ENCODE assay signal across 1 cellular context in the genomic region with DNA sequence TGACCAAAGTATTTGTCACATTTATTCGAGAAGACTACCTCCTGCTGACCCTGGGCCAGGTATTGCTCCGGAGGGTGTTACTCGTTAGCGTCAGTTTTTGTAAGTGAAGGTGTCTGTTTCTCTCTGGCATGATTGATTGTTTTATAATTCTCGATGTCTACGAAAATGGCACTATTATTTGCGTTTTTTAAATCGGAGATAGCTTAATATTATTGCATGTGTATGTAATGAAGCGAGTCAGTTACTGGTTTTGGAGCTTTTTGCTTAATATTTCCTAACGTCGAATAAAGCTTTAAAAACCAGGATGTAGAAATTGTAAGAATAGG.
TF ChIP-seq lines count a peak whose summit lies in the region.

No MANE protein-coding gene starts in this region.

TF ChIP-seq in H1, 55 proteins besides CTCF, POLR2A, EP300 and RAD21:
- TF ChIP-seq RXRA (IDR thresholded peaks at IDR 0.05; ENCODE audit: insufficient read depth, low read depth, low read length) (no peak), PHF8 (conservative IDR thresholded peaks at IDR 0.05; ENCODE audit: low read depth, low read length) (no peak), TAF1 (IDR thresholded peaks at IDR 0.05; ENCODE audit: low read depth, low read length) (no peak), MAFK (IDR thresholded peaks at IDR 0.05; ENCODE audit: low read depth, low read length) (no peak), GTF2F1 (IDR thresholded peaks at IDR 0.05; ENCODE audit: borderline replicate concordance, low read depth, low read length) (no peak), TCF12 (IDR thresholded peaks at IDR 0.05; ENCODE audit: low read depth, low read length) (no peak), CTBP2 (IDR thresholded peaks at IDR 0.05; ENCODE audit: borderline replicate concordance, insufficient read depth, insufficient read length, low read length) (no peak), EGR1 (IDR thresholded peaks at IDR 0.05; ENCODE audit: borderline replicate concordance, low read depth, low read length) (no peak), CHD2 (IDR thresholded peaks at IDR 0.05; ENCODE audit: low read length) (no peak), SP2 (IDR thresholded peaks at IDR 0.05; ENCODE audit: low read length) (no peak), NRF1 (IDR thresholded peaks at IDR 0.05; ENCODE audit: low read depth, low read length) (no peak), GABPA (IDR thresholded peaks at IDR 0.05; ENCODE audit: borderline replicate concordance, insufficient read depth, low read length) (no peak), NANOG (IDR thresholded peaks at IDR 0.05; ENCODE audit: insufficient read depth, low read depth, low read length, poor library complexity, severe bottlenecking) (no peak), CHD1 (IDR thresholded peaks at IDR 0.05; ENCODE audit: low read depth, low read length) (no peak; the same call in 1 of the 2 replicates), SP1 (IDR thresholded peaks at IDR 0.05; ENCODE audit: low read depth, low read length) (no peak), KDM4A (IDR thresholded peaks at IDR 0.05; ENCODE audit: low read depth, low read length, severe bottlenecking) (no peak), SAP30 (IDR thresholded peaks at IDR 0.05; ENCODE audit: insufficient read depth, insufficient replicate concordance, low read length) (no peak), YY1 (IDR thresholded peaks at IDR 0.05; ENCODE audit: low read depth, low read length) (no peak)
- TF ChIP-seq, protein P1, sequence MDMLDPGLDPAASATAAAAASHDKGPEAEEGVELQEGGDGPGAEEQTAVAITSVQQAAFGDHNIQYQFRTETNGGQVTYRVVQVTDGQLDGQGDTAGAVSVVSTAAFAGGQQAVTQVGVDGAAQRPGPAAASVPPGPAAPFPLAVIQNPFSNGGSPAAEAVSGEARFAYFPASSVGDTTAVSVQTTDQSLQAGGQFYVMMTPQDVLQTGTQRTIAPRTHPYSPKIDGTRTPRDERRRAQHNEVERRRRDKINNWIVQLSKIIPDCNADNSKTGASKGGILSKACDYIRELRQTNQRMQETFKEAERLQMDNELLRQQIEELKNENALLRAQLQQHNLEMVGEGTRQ (IDR thresholded peaks at IDR 0.05; ENCODE audit: low read length): no peak
